Comparison of ENCODE assay signal across 1 cellular context in the genomic region with DNA sequence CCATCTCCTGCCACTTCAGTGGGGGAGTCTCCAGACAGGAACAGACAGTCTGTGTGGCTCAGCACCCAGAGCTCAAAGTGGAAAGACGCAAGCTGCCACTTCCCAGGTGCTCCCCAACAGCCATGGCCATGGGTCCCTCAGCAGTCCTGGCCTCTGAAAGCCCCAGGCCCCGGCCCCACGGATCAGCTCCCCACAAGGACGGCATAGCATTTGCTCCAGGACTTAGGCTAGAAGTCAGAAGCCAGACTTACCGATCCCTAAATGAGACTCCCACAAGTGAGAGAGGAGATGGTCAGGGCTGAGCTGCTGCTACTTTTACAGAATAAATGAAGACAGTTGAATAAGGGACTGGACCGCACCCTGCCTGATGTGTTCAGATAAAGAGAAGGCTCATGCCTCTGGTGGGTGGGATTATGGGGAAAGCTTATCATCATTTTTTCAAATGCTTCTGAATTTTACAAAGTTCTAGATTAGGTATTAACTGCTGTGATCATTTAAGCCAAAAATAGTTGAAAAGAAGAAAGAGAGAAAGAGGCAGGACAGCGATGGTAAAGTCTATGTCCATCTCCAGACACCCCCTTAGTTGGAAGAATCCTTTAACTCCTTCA.
A peak's percentile ranks its signal among the peaks of the same experiment; 100 is the strongest.
TF ChIP-seq lines count a peak whose summit lies in the region.

No MANE protein-coding gene starts in this region.

TF ChIP-seq in K562, 482 proteins besides CTCF, POLR2A, EP300 and RAD21 (continued from another document and continues in another):
- TF ChIP-seq, protein P1, sequence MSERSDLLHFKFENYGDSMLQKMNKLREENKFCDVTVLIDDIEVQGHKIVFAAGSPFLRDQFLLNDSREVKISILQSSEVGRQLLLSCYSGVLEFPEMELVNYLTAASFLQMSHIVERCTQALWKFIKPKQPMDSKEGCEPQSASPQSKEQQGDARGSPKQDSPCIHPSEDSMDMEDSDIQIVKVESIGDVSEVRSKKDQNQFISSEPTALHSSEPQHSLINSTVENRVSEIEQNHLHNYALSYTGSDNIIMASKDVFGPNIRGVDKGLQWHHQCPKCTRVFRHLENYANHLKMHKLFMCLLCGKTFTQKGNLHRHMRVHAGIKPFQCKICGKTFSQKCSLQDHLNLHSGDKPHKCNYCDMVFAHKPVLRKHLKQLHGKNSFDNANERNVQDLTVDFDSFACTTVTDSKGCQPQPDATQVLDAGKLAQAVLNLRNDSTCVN (CRISPR knock-in tag; IDR thresholded peaks at IDR 0.05): no peak
- TF ChIP-seq ZNF24 (IDR thresholded peaks at IDR 0.05) (no peak), HOXB6 (CRISPR knock-in tag; IDR thresholded peaks at IDR 0.05; ENCODE audit: borderline replicate concordance) (no peak), KLF13 (tag; IDR thresholded peaks at IDR 0.05; ENCODE audit: borderline replicate concordance, low read depth) (no peak), MCM5 (IDR thresholded peaks at IDR 0.05; ENCODE audit: low read depth) (no peak), LCOR (CRISPR knock-in tag; IDR thresholded peaks at IDR 0.05) (0 out of 2 replicates have a peak, but pooled peaks have one; percentile 21), TFAP4 (CRISPR knock-in tag; IDR thresholded peaks at IDR 0.05; ENCODE audit: borderline replicate concordance) (no peak), NRF1 (conservative IDR thresholded peaks at IDR 0.05 in 1 of 2, IDR thresholded peaks at IDR 0.05 in 1 of 2) (no peak), ZNF282 (CRISPR knock-in tag; IDR thresholded peaks at IDR 0.05) (no peak), HLTF (IDR thresholded peaks at IDR 0.05) (no peak), ZNF699 (CRISPR knock-in tag; IDR thresholded peaks at IDR 0.05; ENCODE audit: insufficient replicate concordance) (no peak), IRF1 (CRISPR knock-in tag; IDR thresholded peaks at IDR 0.05; ENCODE audit: borderline replicate concordance) (no peak), ASH1L (IDR thresholded peaks at IDR 0.05; ENCODE audit: borderline replicate concordance, low read depth, partially characterized antibody) (no peak), MAFK (IDR thresholded peaks at IDR 0.05; ENCODE audit: low read length) (no peak), NFE2 (IDR thresholded peaks at IDR 0.05; ENCODE audit: low read depth) (no peak), XRCC3 (IDR thresholded peaks at IDR 0.05) (no peak), BRF1 (IDR thresholded peaks at IDR 0.05; ENCODE audit: borderline replicate concordance, extremely low read depth, insufficient read length) (no peak), ETV1 (tag; conservative IDR thresholded peaks at IDR 0.05; ENCODE audit: low read depth) (no peak), CAMTA2 (CRISPR knock-in tag; conservative IDR thresholded peaks at IDR 0.05) (no peak), EGR1 (conservative IDR thresholded peaks at IDR 0.05) (no peak), BMI1 (IDR thresholded peaks at IDR 0.05; ENCODE audit: low read length) (no peak), E2F6 (IDR thresholded peaks at IDR 0.05; ENCODE audit: borderline replicate concordance in 1 of 2, extremely low read depth in 1 of 2, insufficient read depth in 1 of 2, insufficient read length in 1 of 2, low read depth in 1 of 2, low read length in 1 of 2, poor library complexity in 1 of 2, severe bottlenecking in 1 of 2) (no peak), MYBL2 (IDR thresholded peaks at IDR 0.05; ENCODE audit: low read depth) (no peak; the same call in 1 of the 2 replicates), MYBL2 (CRISPR knock-in tag; IDR thresholded peaks at IDR 0.05; ENCODE audit: borderline replicate concordance) (no peak), ZNF589 (CRISPR knock-in tag; IDR thresholded peaks at IDR 0.05; ENCODE audit: low read depth) (no peak), NCOA1 (IDR thresholded peaks at IDR 0.05; ENCODE audit: low read depth) (peak; percentile 51; the same call in 1 of the 2 replicates), ATF7 (IDR thresholded peaks at IDR 0.05) (peak; percentile 70; the same call in 1 of the 2 replicates), ZNF239 (CRISPR knock-in tag; IDR thresholded peaks at IDR 0.05) (no peak), ZNF347 (CRISPR knock-in tag; IDR thresholded peaks at IDR 0.05; ENCODE audit: low read depth) (no peak), RBM17 (IDR thresholded peaks at IDR 0.05; ENCODE audit: borderline replicate concordance, low read depth, low read length) (no peak), U2AF2 (optimal IDR thresholded peaks at IDR 0.05; ENCODE audit: low read depth, low read length) (no peak), FOXK1 (CRISPR knock-in tag; IDR thresholded peaks at IDR 0.05; ENCODE audit: borderline replicate concordance) (no peak), MTA3 (IDR thresholded peaks at IDR 0.05; ENCODE audit: borderline replicate concordance) (peak; percentile 47; the same call in 1 of the 2 replicates), BCOR (IDR thresholded peaks at IDR 0.05) (no peak; the same call in 1 of the 2 replicates), PREB (CRISPR knock-in tag; IDR thresholded peaks at IDR 0.05) (no peak), ZBTB43 (CRISPR knock-in tag; IDR thresholded peaks at IDR 0.05) (no peak), ERF (CRISPR knock-in tag; IDR thresholded peaks at IDR 0.05) (no peak), MIER1 (IDR thresholded peaks at IDR 0.05; ENCODE audit: low read depth) (no peak), DPF2 (IDR thresholded peaks at IDR 0.05) (peak; percentile 92), GATA2 (CRISPR knock-in tag; IDR thresholded peaks at IDR 0.05) (peak; percentile 77)
- TF ChIP-seq, protein P2, sequence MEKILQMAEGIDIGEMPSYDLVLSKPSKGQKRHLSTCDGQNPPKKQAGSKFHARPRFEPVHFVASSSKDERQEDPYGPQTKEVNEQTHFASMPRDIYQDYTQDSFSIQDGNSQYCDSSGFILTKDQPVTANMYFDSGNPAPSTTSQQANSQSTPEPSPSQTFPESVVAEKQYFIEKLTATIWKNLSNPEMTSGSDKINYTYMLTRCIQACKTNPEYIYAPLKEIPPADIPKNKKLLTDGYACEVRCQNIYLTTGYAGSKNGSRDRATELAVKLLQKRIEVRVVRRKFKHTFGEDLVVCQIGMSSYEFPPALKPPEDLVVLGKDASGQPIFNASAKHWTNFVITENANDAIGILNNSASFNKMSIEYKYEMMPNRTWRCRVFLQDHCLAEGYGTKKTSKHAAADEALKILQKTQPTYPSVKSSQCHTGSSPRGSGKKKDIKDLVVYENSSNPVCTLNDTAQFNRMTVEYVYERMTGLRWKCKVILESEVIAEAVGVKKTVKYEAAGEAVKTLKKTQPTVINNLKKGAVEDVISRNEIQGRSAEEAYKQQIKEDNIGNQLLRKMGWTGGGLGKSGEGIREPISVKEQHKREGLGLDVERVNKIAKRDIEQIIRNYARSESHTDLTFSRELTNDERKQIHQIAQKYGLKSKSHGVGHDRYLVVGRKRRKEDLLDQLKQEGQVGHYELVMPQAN (IDR thresholded peaks at IDR 0.05; ENCODE audit: borderline replicate concordance): no peak
- TF ChIP-seq, protein P3, sequence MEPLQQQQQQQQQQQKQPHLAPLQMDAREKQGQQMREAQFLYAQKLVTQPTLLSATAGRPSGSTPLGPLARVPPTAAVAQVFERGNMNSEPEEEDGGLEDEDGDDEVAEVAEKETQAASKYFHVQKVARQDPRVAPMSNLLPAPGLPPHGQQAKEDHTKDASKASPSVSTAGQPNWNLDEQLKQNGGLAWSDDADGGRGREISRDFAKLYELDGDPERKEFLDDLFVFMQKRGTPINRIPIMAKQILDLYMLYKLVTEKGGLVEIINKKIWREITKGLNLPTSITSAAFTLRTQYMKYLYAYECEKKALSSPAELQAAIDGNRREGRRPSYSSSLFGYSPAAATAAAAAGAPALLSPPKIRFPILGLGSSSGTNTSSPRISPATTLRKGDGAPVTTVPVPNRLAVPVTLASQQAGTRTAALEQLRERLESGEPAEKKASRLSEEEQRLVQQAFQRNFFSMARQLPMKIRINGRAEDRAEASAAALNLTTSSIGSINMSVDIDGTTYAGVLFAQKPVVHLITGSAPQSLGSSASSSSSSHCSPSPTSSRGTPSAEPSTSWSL (CRISPR knock-in tag; IDR thresholded peaks at IDR 0.05; ENCODE audit: borderline replicate concordance): no peak
- TF ChIP-seq, protein P4, sequence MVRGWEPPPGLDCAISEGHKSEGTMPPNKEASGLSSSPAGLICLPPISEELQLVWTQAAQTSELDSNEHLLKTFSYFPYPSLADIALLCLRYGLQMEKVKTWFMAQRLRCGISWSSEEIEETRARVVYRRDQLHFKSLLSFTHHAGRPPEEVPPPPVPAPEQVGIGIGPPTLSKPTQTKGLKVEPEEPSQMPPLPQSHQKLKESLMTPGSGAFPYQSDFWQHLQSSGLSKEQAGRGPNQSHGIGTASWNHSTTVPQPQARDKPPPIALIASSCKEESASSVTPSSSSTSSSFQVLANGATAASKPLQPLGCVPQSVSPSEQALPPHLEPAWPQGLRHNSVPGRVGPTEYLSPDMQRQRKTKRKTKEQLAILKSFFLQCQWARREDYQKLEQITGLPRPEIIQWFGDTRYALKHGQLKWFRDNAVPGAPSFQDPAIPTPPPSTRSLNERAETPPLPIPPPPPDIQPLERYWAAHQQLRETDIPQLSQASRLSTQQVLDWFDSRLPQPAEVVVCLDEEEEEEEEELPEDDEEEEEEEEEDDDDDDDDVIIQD (CRISPR knock-in tag; IDR thresholded peaks at IDR 0.05): no peak
- TF ChIP-seq, protein P5, sequence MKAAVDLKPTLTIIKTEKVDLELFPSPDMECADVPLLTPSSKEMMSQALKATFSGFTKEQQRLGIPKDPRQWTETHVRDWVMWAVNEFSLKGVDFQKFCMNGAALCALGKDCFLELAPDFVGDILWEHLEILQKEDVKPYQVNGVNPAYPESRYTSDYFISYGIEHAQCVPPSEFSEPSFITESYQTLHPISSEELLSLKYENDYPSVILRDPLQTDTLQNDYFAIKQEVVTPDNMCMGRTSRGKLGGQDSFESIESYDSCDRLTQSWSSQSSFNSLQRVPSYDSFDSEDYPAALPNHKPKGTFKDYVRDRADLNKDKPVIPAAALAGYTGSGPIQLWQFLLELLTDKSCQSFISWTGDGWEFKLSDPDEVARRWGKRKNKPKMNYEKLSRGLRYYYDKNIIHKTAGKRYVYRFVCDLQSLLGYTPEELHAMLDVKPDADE (conservative IDR thresholded peaks at IDR 0.05; ENCODE audit: control insufficient read depth, low read depth, low read length): no peak
- TF ChIP-seq, protein P6, sequence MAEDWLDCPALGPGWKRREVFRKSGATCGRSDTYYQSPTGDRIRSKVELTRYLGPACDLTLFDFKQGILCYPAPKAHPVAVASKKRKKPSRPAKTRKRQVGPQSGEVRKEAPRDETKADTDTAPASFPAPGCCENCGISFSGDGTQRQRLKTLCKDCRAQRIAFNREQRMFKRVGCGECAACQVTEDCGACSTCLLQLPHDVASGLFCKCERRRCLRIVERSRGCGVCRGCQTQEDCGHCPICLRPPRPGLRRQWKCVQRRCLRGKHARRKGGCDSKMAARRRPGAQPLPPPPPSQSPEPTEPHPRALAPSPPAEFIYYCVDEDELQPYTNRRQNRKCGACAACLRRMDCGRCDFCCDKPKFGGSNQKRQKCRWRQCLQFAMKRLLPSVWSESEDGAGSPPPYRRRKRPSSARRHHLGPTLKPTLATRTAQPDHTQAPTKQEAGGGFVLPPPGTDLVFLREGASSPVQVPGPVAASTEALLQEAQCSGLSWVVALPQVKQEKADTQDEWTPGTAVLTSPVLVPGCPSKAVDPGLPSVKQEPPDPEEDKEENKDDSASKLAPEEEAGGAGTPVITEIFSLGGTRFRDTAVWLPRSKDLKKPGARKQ (CRISPR knock-in tag; IDR thresholded peaks at IDR 0.05): no peak
